Comparison of ENCODE assay signal across 8 cellular contexts in the genomic region with DNA sequence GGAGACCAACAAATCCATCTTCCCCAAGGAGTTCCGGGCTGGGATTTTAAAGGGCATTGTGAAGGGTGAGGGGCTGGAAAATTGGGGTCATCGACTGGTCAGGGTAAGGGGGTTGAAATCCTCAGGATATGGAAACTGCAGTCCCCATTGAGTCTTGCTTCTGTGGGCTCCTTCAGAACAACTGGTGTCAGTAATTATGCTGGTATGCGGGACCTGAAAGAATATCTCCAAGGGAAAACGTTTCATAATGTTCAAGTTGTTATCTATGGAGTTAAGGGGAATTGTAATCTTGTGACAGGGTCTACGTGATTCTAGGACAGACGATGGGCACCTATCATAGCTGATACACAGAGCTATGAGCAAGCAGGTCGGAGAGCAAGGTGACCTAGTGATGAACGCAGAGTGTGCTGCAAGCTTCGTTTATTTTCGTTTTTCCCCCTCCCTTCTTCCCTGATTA. TPM values are rescaled to one million over a fixed set of nuclear protein-coding genes. Genes with fewer than 3 reads are reported as not detected.
A peak's percentile ranks its signal among the peaks of the same experiment; 100 is the strongest.
DNase-seq lines count a peak whose midpoint lies in the region; ATAC-seq and TF ChIP-seq lines count a peak whose summit lies in the region.

No MANE protein-coding gene starts in this region.

- H3K9me3 ChIP-seq in adrenal gland (replicated peaks in 1 of 3) (no peaks in the 10 kb centered on the region), liver (ENCODE audit: control insufficient read depth in 4 of 4, low read length in 3 of 4) (no peaks in the 10 kb centered on the region), upper lobe of left lung (no peaks in the 10 kb centered on the region)

- peak; percentile 30 for ATAC-seq in HG03280 (IDR thresholded peaks at IDR 0.05; ENCODE audit: unreplicated experiment)
- peak; percentile 1 to 4 for ATAC-seq in upper lobe of left lung (ENCODE audit: low FRiP score in 2 of 2)

- H3K27ac ChIP-seq in adrenal gland = peak overlapping the region in 4 of 5 donors; percentile 33 to 95 (median 74)
- H3K27ac ChIP-seq in liver (ENCODE audit: low read depth in 1 of 2, low read length in 2 of 2) = peak overlapping the region; percentile 90 to 93
- H3K27ac ChIP-seq in upper lobe of left lung = peak overlapping the region; percentile 53 to 93 (median 74)

- H3K9ac ChIP-seq in liver (ENCODE audit: low read depth in 1 of 2, low read length in 2 of 2) = peak overlapping the region; percentile 47 to 98

- H3K4me1 ChIP-seq in adrenal gland (replicated peaks in 1 of 2) (peaks cover 13 to 29% of the 10 kb centered on the region in 2 donors), liver (ENCODE audit: control insufficient read depth in 4 of 4, insufficient read depth in 4 of 4, low read length in 3 of 4) (peaks cover 2 to 18% (median 5%) of the 10 kb centered on the region in 4 donors), upper lobe of left lung (peaks cover 18 to 26% (median 22%) of the 10 kb centered on the region in 4 donors)

- in situ Hi-C loops in G401 (cut with HindIII; ENCODE audit: low sequenced_read_pairs) = no loop called here

- TF ChIP-seq RAD21 in liver (IDR thresholded peaks at IDR 0.05) = no peak

- peaks cover 0 to 29% of the 10 kb centered on the region in 2 donors for H3K36me3 ChIP-seq in adrenal gland (replicated peaks in 1 of 2)
- peaks cover 5 to 11% (median 9%) of the 10 kb centered on the region in 4 donors for H3K36me3 ChIP-seq in liver (ENCODE audit: control insufficient read depth in 4 of 4, insufficient read depth in 3 of 4, low read depth in 1 of 4, low read length in 3 of 4)
- H3K36me3 ChIP-seq in upper lobe of left lung = peaks cover 13 to 28% (median 21%) of the 10 kb centered on the region in 4 donors

- no peaks in the 10 kb centered on the region for H3K27me3 Mint-ChIP-seq in activated T-cell treated with anti-CD3 and anti-CD28 coated beads, Interleukin-2, amount 50 U/mL, for 24 hours

- no peak for DNase-seq in activated T-cell treated with anti-CD3 and anti-CD28 coated beads, Interleukin-2, amount 50 U/mL, for 24 hours
- no peak for DNase-seq in activated T-cell treated with anti-CD3 and anti-CD28 coated beads, Interleukin-2, amount 50 U/mL, for 1 hour
- no peak for DNase-seq in adrenal gland
- no peak for DNase-seq in upper lobe of left lung
- no peak for DNase-seq in mesenteric fat pad (ENCODE audit: low spot score)
- no peak for DNase-seq in G401 (ENCODE audit: low spot score)

- H3K4me3 ChIP-seq in adrenal gland = peak overlapping the region in 2 of 4 donors; percentile 93 to 94
- peak overlapping the region; percentile 19 to 64 (median 33) for H3K4me3 ChIP-seq in liver (ENCODE audit: low read depth in 1 of 3, low read length in 3 of 3)
- peak overlapping the region in 3 of 4 donors; percentile 78 to 98 (median 91) for H3K4me3 ChIP-seq in upper lobe of left lung

- H3K27me3 ChIP-seq in adrenal gland = no peaks in the 10 kb centered on the region
- no peaks in the 10 kb centered on the region for H3K27me3 ChIP-seq in liver (ENCODE audit: control insufficient read depth in 4 of 4, insufficient read depth in 4 of 4, low read length in 3 of 4)
- no peaks in the 10 kb centered on the region for H3K27me3 ChIP-seq in upper lobe of left lung

- H3K36me3 Mint-ChIP-seq in activated T-cell treated with anti-CD3 and anti-CD28 coated beads, Interleukin-2, amount 50 U/mL, for 24 hours (ENCODE audit: low read depth) = peaks cover 43% of the 10 kb centered on the region

- WGBS in adrenal gland, 4 donors = 5 to 11% (median 8%) methylated on average over 10 of the region's 10 CpGs
- WGBS in liver = 22% methylated on average over 10 of the region's 10 CpGs
- WGBS in upper lobe of left lung, 2 donors = 13 to 20% methylated on average over 10 of the region's 10 CpGs

- intact Hi-C loops in adrenal gland (cut with DNase I) = loop anchor here in 1 of 2 donors (10.0 kb wide), 1 partner anchor 116 kb away; the partner anchor contains the start of gene TMEM120A

- TF ChIP-seq EP300 in upper lobe of left lung (IDR thresholded peaks at IDR 0.05) = peak in 1 of 4 donors; percentile 9

- no peaks in the 10 kb centered on the region for H3K9me3 Mint-ChIP-seq in activated T-cell treated with anti-CD3 and anti-CD28 coated beads, Interleukin-2, amount 50 U/mL, for 24 hours

- H3K4me3 Mint-ChIP-seq in activated T-cell treated with anti-CD3 and anti-CD28 coated beads, Interleukin-2, amount 50 U/mL, for 24 hours = peak overlapping the region; percentile 93

- H3K27ac Mint-ChIP-seq in activated T-cell treated with anti-CD3 and anti-CD28 coated beads, Interleukin-2, amount 50 U/mL, for 24 hours = peak overlapping the region; percentile 94

- TF ChIP-seq CTCF in adrenal gland (IDR thresholded peaks at IDR 0.05) (no peak), liver (IDR thresholded peaks at IDR 0.05; ENCODE audit: low read depth, low read length, missing input control) (no peak), upper lobe of left lung (IDR thresholded peaks at IDR 0.05) (no peak)

- no peak for TF ChIP-seq POLR2A in adrenal gland (IDR thresholded peaks at IDR 0.05)
- no peak for TF ChIP-seq POLR2A in upper lobe of left lung (IDR thresholded peaks at IDR 0.05)

- peaks cover 36% of the 10 kb centered on the region for H3K4me1 Mint-ChIP-seq in activated T-cell treated with anti-CD3 and anti-CD28 coated beads, Interleukin-2, amount 50 U/mL, for 24 hours (ENCODE audit: low read depth)

TF ChIP-seq in liver, 16 proteins besides CTCF, POLR2A, EP300 and RAD21 (continues in another document):
- TF ChIP-seq FOXA1 (IDR thresholded peaks at IDR 0.05) (no peak), EGR1 (IDR thresholded peaks at IDR 0.05; ENCODE audit: low read depth in 2 of 2) (no peak), GABPA (IDR thresholded peaks at IDR 0.05 in 1 of 2, conservative IDR thresholded peaks at IDR 0.05 in 1 of 2) (no peak), TAF1 (conservative IDR thresholded peaks at IDR 0.05) (no peak), REST (IDR thresholded peaks at IDR 0.05) (no peak), SP1 (IDR thresholded peaks at IDR 0.05) (no peak), YY1 (IDR thresholded peaks at IDR 0.05) (no peak), HNF4A (conservative IDR thresholded peaks at IDR 0.05) (no peak), JUND (IDR thresholded peaks at IDR 0.05) (no peak), FOXA2 (IDR thresholded peaks at IDR 0.05) (no peak), HNF4G (IDR thresholded peaks at IDR 0.05) (no peak), NR2F2 (IDR thresholded peaks at IDR 0.05) (no peak)
- TF ChIP-seq, protein P1, sequence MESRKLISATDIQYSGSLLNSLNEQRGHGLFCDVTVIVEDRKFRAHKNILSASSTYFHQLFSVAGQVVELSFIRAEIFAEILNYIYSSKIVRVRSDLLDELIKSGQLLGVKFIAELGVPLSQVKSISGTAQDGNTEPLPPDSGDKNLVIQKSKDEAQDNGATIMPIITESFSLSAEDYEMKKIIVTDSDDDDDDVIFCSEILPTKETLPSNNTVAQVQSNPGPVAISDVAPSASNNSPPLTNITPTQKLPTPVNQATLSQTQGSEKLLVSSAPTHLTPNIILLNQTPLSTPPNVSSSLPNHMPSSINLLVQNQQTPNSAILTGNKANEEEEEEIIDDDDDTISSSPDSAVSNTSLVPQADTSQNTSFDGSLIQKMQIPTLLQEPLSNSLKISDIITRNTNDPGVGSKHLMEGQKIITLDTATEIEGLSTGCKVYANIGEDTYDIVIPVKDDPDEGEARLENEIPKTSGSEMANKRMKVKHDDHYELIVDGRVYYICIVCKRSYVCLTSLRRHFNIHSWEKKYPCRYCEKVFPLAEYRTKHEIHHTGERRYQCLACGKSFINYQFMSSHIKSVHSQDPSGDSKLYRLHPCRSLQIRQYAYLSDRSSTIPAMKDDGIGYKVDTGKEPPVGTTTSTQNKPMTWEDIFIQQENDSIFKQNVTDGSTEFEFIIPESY (IDR thresholded peaks at IDR 0.05) = no peak
- TF ChIP-seq, protein P2, sequence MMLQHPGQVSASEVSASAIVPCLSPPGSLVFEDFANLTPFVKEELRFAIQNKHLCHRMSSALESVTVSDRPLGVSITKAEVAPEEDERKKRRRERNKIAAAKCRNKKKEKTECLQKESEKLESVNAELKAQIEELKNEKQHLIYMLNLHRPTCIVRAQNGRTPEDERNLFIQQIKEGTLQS (IDR thresholded peaks at IDR 0.05) = no peak

RNA-seq across cellular contexts. Expression of gene RHBDD2, which starts 0.5 kb away (rescaled TPM):
- 100 to 1,000 TPM; 123 to 575 (median 247) TPM for total RNA-seq in adrenal gland
- polyA plus RNA-seq in adrenal gland = 100 to 1,000 TPM; 187 to 225 (median 224) TPM
- 10 to 100 TPM; 13.6 to 18.8 TPM for total RNA-seq in liver
- polyA plus RNA-seq in liver = 10 to 100 TPM; 55.7 to 65.0 TPM
- total RNA-seq in upper lobe of left lung = 100 to 1,000 TPM in 2 of 6 donors, 10 to 100 TPM in 4; 35.6 to 132 (median 82.5) TPM
- 78.3 TPM for total RNA-seq in mesenteric fat pad
- 27.0 and 28.3 TPM in 2 replicates for total RNA-seq in G401 (2014; rRNA removed; shearing (Covaris generic))

RNA-seq across cellular contexts. Expression of gene POR, which starts 36.6 kb away (rescaled TPM):
- 1,000 to 10,000 TPM in 1 of 8 donors, 100 to 1,000 TPM in 7; 268 to 1,301 (median 582) TPM for total RNA-seq in adrenal gland
- polyA plus RNA-seq in adrenal gland = 100 to 1,000 TPM; 442 to 981 (median 731) TPM
- 100 to 1,000 TPM; 116 to 571 TPM for total RNA-seq in liver
- 100 to 1,000 TPM; 377 to 973 TPM for polyA plus RNA-seq in liver
- total RNA-seq in upper lobe of left lung = 100 to 1,000 TPM; 107 to 257 (median 194) TPM
- total RNA-seq in mesenteric fat pad = 507 TPM
- 44.1 and 73.3 TPM in 2 replicates for total RNA-seq in G401 (2014; rRNA removed; shearing (Covaris generic))
